Comparison of ENCODE assay signal across 8 cellular contexts in the genomic region with DNA sequence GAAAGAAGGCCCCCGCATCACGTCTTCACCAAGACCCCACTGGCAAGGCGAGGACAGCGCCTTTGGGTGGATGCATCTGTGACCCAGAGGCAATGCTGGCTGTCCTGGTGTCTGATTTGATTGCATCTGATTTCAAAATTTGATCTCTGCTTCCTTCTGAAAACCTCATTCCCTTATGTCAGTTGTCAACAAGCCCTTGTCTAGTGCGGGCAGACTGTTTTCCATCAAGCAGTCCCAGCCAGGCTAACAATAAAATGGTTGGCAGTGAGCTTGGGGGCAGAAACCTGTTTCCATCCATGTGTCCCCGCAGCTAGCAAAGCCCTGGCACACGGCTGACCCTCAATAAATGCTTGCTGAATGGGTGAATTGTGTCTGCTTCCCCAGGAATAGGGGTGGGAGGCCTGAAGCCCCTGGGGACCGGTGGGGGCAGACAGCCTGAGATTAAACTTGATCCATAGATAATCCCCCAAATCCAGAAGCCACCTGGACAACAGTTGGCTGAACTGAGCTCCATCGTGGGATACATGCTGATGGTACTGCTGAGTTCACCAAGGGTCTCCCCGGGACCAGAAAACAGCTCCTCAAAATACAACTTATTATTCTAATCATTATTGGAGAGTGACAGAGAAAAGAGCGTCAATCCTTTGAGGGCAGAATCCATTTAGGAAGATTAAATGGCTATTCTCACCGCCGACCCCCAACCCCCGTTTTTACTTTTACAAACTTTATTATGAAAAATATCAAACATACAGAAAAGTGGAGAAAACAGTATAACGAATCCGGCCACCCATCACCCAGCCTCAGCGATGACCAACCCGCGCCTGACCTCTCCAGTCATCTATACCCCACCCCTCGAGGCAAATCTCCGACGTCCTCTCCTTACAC. TPM values are rescaled to one million over a fixed set of nuclear protein-coding genes. Genes with fewer than 3 reads are reported as not detected.
DNase-seq lines count a peak whose midpoint lies in the region; ATAC-seq and TF ChIP-seq lines count a peak whose summit lies in the region.

No MANE protein-coding gene starts in this region.

- peaks cover 40% of the 10 kb centered on the region for H3K4me1 ChIP-seq in skeletal muscle satellite cell (ENCODE audit: control insufficient read depth, insufficient read depth, low read length)

- H3K4me1 Mint-ChIP-seq in activated B cell treated with CpG ODN at 0.5 μM for 24 hours: peaks cover 65% of the 10 kb centered on the region

- POLR2A ChIA-PET in activated B cell treated with CpG ODN at 0.5 μM for 24 hours (lab: Charles Lee): interaction anchor here (0.6 to 9.7 kb wide), 10 partner anchors 8 to 191 kb away, joined by 3 to 231 read pairs (median 4); a partner anchor contains a TSS

- DNase-seq in NCI-H526 (lab: John Stamatoyannopoulos, UW) (peak; percentile 7 to 22), NCI-H526 treated with DMSO at 0.1 percent for 48 hours (lab: John Stamatoyannopoulos, UW) (no peak), activated B cell treated with CpG ODN at 0.5 μM for 24 hours (no peak), left ventricle myocardium superior (peak; percentile 31)
- DNase-seq in activated effector memory CD4-positive, alpha-beta T cell treated with Interleukin-2 at 50 U/mL for 16 hours: no peak

- peaks cover 19% of the 10 kb centered on the region for H3K36me3 ChIP-seq in skeletal muscle satellite cell (ENCODE audit: insufficient read depth, low read length)

- H3K9me3 Mint-ChIP-seq in activated B cell treated with CpG ODN at 0.5 μM for 24 hours: no peaks in the 10 kb centered on the region

- H3K4me2 ChIP-seq in skeletal muscle satellite cell (ENCODE audit: low read length): peak overlapping the region; percentile 96

- H3K27me3 ChIP-seq in skeletal muscle satellite cell (ENCODE audit: control insufficient read depth, insufficient read depth, low read length): no peaks in the 10 kb centered on the region

- H3K36me3 Mint-ChIP-seq in activated B cell treated with CpG ODN at 0.5 μM for 24 hours (ENCODE audit: low read depth): peaks cover 13% of the 10 kb centered on the region

- intact Hi-C loops in activated B cell treated with CpG ODN at 0.5 μM for 24 hours (cut with micrococcal nuclease): loop anchor here (1.0 to 2.0 kb wide), 10 partner anchors 38 to 489 kb away; a partner anchor contains a TSS
- intact Hi-C loops in left ventricle myocardium superior (cut with micrococcal nuclease): no loop called here

- ATAC-seq in activated B cell treated with CpG ODN at 0.5 μM for 24 hours (ENCODE audit: low read depth) (no peak), left ventricle myocardium superior (no peak), GM21723 (IDR thresholded peaks at IDR 0.05; ENCODE audit: unreplicated experiment) (no peak), HG02870 (IDR thresholded peaks at IDR 0.05; ENCODE audit: unreplicated experiment) (no peak)

- H3K27me3 Mint-ChIP-seq in activated B cell treated with CpG ODN at 0.5 μM for 24 hours: peaks cover 3% of the 10 kb centered on the region

- no peak for TF ChIP-seq CTCF in activated B cell treated with CpG ODN at 0.5 μM for 24 hours (IDR thresholded peaks at IDR 0.05)

- peak overlapping the region; percentile 99 for H3K9ac ChIP-seq in skeletal muscle satellite cell (ENCODE audit: low read depth, low read length)

- H3K9me3 ChIP-seq in skeletal muscle satellite cell (replicated peaks; ENCODE audit: low read length): no peaks in the 10 kb centered on the region

- CTCF ChIA-PET in activated B cell treated with CpG ODN at 0.5 μM for 24 hours (lab: Charles Lee): no interaction called here

- H3K4me3 ChIP-seq in skeletal muscle satellite cell (ENCODE audit: low read length): peak overlapping the region; percentile 86

- H3K27ac Mint-ChIP-seq in activated B cell treated with CpG ODN at 0.5 μM for 24 hours: peak overlapping the region; percentile 77

- H3K4me3 Mint-ChIP-seq in activated B cell treated with CpG ODN at 0.5 μM for 24 hours: peak overlapping the region; percentile 88

RNA-seq across cellular contexts. Expression of a gene that starts 0.9 kb away (rescaled TPM):
- total RNA-seq in activated B cell treated with CpG ODN at 0.5 μM for 24 hours (26.1 and 28.6 TPM in 2 replicates), left ventricle myocardium superior (7.1 TPM)
- 35.2 and 70.1 TPM in 2 replicates for total RNA-seq in skeletal muscle satellite cell (2012; rRNA removed)

Comparison
In these comparisons a context has a peak if more than half of its experiments do, and no peak if none do; other contexts are left out.
1. DNase-seq: peak in NCI-H526 (2 of 2) and left ventricle myocardium superior (single experiment); none in NCI-H526 treated with DMSO at 0.1 percent for 48 hours (single experiment), activated B cell treated with CpG ODN at 0.5 μM for 24 hours (single experiment) and activated effector memory CD4-positive, alpha-beta T cell treated with Interleukin-2 at 50 U/mL for 16 hours (single experiment).